In the genomic region with DNA sequence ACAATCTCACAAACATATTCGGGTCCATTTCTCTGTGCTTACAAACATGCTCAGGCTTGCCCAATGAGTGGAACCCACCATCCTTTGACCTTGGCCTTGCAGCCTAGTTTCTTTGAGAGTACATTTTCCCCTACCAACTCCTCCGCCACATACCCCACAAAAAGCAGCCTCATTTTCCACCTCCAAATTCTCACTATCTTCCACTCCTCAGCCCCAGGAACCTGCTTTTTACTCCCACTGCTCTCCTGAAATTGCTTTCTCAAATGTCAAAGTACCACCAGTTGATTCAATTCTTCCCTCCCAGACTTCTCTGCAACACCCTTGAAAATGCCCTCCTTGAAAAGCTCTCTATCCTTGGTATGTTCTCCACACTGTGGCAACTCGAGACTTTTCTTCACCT, we compare ENCODE assay signal across 22 cellular contexts.
A peak's percentile ranks its signal among the peaks of the same experiment; 100 is the strongest.
DNase-seq lines count a peak whose midpoint lies in the region; ATAC-seq lines count a peak whose summit lies in the region.
"Had no signal": no experiment of that assay in that cellular context is flagged by ENCODE, and none has a peak within 500 bp of the region (broad histone marks: within the 10 kb centered on the region; RNA-seq: fewer than 3 reads in every experiment).

No MANE protein-coding gene starts in this region.

- H3K36me3 ChIP-seq in CD4-positive, CD25-positive, alpha-beta regulatory T cell (ENCODE audit: control insufficient read depth, insufficient read depth, low read length): peaks cover 7% of the 10 kb centered on the region
- H3K36me3 ChIP-seq: Peyer's patch, SJSA1 had no signal

- DNase-seq in activated CD4-positive, alpha-beta T cell treated with anti-CD3 and anti-CD28 coated beads, Interleukin-2, amount 10 ng/mL, durations not matched to agents 24 days and 14 days: no peak
- DNase-seq in activated CD4-positive, alpha-beta T cell treated with anti-CD3 and anti-CD28 coated beads, Interleukin-2, amount 50 U/mL, for 4 hours: no peak
- DNase-seq in CD4-positive, CD25-positive, alpha-beta regulatory T cell: no peak
- no peak for DNase-seq in activated CD4-positive, alpha-beta memory T cell treated with anti-CD3 and anti-CD28 coated beads, Interleukin-2, amount 10 ng/mL, durations not matched to agents 7 days and 5 days
- DNase-seq in naive thymus-derived CD8-positive, alpha-beta T cell: no peak
- DNase-seq in ACHN (no peak), NCI-H128 (lab: John Stamatoyannopoulos, UW; ENCODE audit: unreplicated experiment) (no peak)
- DNase-seq: activated CD8-positive, alpha-beta memory T cell treated with anti-CD3 and anti-CD28 coated beads, Interleukin-2, amount 50 U/mL, for 48 hours; C1 segment of cervical spinal cord; DMS153; GDM1; glutamatergic neuron; NCI-H1417; NCI-H2107; NCI-H510A treated with DMSO at 0.1 percent for 48 hours; nephron progenitor cell; NK-92 treated with Interleukin-12 subunit alpha and Interleukin-12 subunit beta, amount 100 ng/mL, for 24 hours; Peyer's patch; stimulated activated CD4-positive, alpha-beta T cell treated with anti-CD3 and anti-CD28 coated beads, Interleukin-2, amount 100 ng/mL, for 48 hours; T1000 had no signal

- POLR2A ChIA-PET in activated CD4-positive, alpha-beta memory T cell treated with anti-CD3 and anti-CD28 coated beads, Interleukin-2, amount 10 ng/mL, durations not matched to agents 7 days and 5 days (lab: Charles Lee): interaction anchor here (0.7 kb wide), 1 partner anchor 98 kb away, joined by 3 read pairs; no protein-coding TSS in a partner anchor
- POLR2A ChIA-PET in naive thymus-derived CD8-positive, alpha-beta T cell (lab: Charles Lee): interaction anchor here (1.3 to 1.7 kb wide), 2 partner anchors 9 to 41 kb away, joined by 3 to 4 read pairs; no protein-coding TSS in a partner anchor

- H3K9me3 ChIP-seq in CD4-positive, CD25-positive, alpha-beta regulatory T cell (ENCODE audit: control insufficient read depth in 2 of 2, low read length in 2 of 2): no peaks in the 10 kb centered on the region
- H3K9me3 ChIP-seq: Peyer's patch, SJSA1 had no signal

- H3K27me3 Mint-ChIP-seq in activated CD4-positive, alpha-beta T cell treated with anti-CD3 and anti-CD28 coated beads, Interleukin-2, amount 10 ng/mL, durations not matched to agents 24 days and 14 days: no peaks in the 10 kb centered on the region
- no peaks in the 10 kb centered on the region for H3K27me3 Mint-ChIP-seq in CD4-positive, CD25-positive, alpha-beta regulatory T cell
- H3K27me3 Mint-ChIP-seq in activated CD4-positive, alpha-beta memory T cell treated with anti-CD3 and anti-CD28 coated beads, Interleukin-2, amount 10 ng/mL, durations not matched to agents 7 days and 5 days: no peaks in the 10 kb centered on the region
- no peaks in the 10 kb centered on the region for H3K27me3 Mint-ChIP-seq in naive thymus-derived CD8-positive, alpha-beta T cell

- in situ Hi-C loops in ACHN (cut with HindIII; ENCODE audit: low pct_ligation_motif_present, low pct_unique_long_range_greater_than_20kb, low sequenced_read_pairs): no loop called here

- peak overlapping the region; percentile 21 for H3K4me3 Mint-ChIP-seq in activated CD4-positive, alpha-beta T cell treated with anti-CD3 and anti-CD28 coated beads, Interleukin-2, amount 10 ng/mL, durations not matched to agents 24 days and 14 days
- H3K4me3 Mint-ChIP-seq in CD4-positive, CD25-positive, alpha-beta regulatory T cell: peak overlapping the region in 2 of 4 donors; percentile 17 to 27
- H3K4me3 Mint-ChIP-seq in activated CD4-positive, alpha-beta memory T cell treated with anti-CD3 and anti-CD28 coated beads, Interleukin-2, amount 10 ng/mL, durations not matched to agents 7 days and 5 days: no peak overlapping the region
- peak overlapping the region in 3 of 10 donors; percentile 8 to 40 (median 14) for H3K4me3 Mint-ChIP-seq in naive thymus-derived CD8-positive, alpha-beta T cell
- H3K4me3 Mint-ChIP-seq: nephron progenitor cell had no signal

- H3K4me3 ChIP-seq in CD4-positive, CD25-positive, alpha-beta regulatory T cell (ENCODE audit: low read depth, low read length): no peak overlapping the region
- H3K4me3 ChIP-seq: Peyer's patch, SJSA1 had no signal

- ATAC-seq in CD4-positive, CD25-positive, alpha-beta regulatory T cell (ENCODE audit: low read depth in 2 of 2): no peak
- ATAC-seq in naive thymus-derived CD8-positive, alpha-beta T cell: no peak
- no peak for ATAC-seq in GM18861 (IDR thresholded peaks at IDR 0.05; ENCODE audit: unreplicated experiment)

- intact Hi-C loops in activated CD4-positive, alpha-beta T cell treated with anti-CD3 and anti-CD28 coated beads, Interleukin-2, amount 10 ng/mL, durations not matched to agents 24 days and 14 days (cut with micrococcal nuclease): loop anchor here (1.0 to 2.0 kb wide), 4 partner anchors 22 to 56 kb away; no protein-coding TSS in a partner anchor

- peaks cover 5% of the 10 kb centered on the region for H3K9me3 Mint-ChIP-seq in activated CD4-positive, alpha-beta T cell treated with anti-CD3 and anti-CD28 coated beads, Interleukin-2, amount 10 ng/mL, durations not matched to agents 24 days and 14 days
- no peaks in the 10 kb centered on the region for H3K9me3 Mint-ChIP-seq in CD4-positive, CD25-positive, alpha-beta regulatory T cell
- no peaks in the 10 kb centered on the region for H3K9me3 Mint-ChIP-seq in activated CD4-positive, alpha-beta memory T cell treated with anti-CD3 and anti-CD28 coated beads, Interleukin-2, amount 10 ng/mL, durations not matched to agents 7 days and 5 days
- no peaks in the 10 kb centered on the region for H3K9me3 Mint-ChIP-seq in naive thymus-derived CD8-positive, alpha-beta T cell
- H3K9me3 Mint-ChIP-seq: nephron progenitor cell had no signal

- no peaks in the 10 kb centered on the region for H3K27me3 ChIP-seq in CD4-positive, CD25-positive, alpha-beta regulatory T cell (ENCODE audit: control insufficient read depth, insufficient read depth, low read length)
- H3K27me3 ChIP-seq: Peyer's patch, SJSA1 had no signal

- peaks cover 35% of the 10 kb centered on the region for H3K4me1 ChIP-seq in CD4-positive, CD25-positive, alpha-beta regulatory T cell (ENCODE audit: control insufficient read depth, insufficient read depth, low read length, poor library complexity, severe bottlenecking)
- H3K4me1 ChIP-seq: Peyer's patch had no signal

- H3K27ac Mint-ChIP-seq in activated CD4-positive, alpha-beta T cell treated with anti-CD3 and anti-CD28 coated beads, Interleukin-2, amount 10 ng/mL, durations not matched to agents 24 days and 14 days: peak overlapping the region; percentile 79
- peak overlapping the region; percentile 37 to 69 (median 38) for H3K27ac Mint-ChIP-seq in CD4-positive, CD25-positive, alpha-beta regulatory T cell
- peak overlapping the region; percentile 33 for H3K27ac Mint-ChIP-seq in activated CD4-positive, alpha-beta memory T cell treated with anti-CD3 and anti-CD28 coated beads, Interleukin-2, amount 10 ng/mL, durations not matched to agents 7 days and 5 days
- H3K27ac Mint-ChIP-seq in naive thymus-derived CD8-positive, alpha-beta T cell: peak overlapping the region in 7 of 10 donors; percentile 11 to 90 (median 30)
- H3K27ac Mint-ChIP-seq: nephron progenitor cell had no signal

- CTCF ChIA-PET in activated CD4-positive, alpha-beta memory T cell treated with anti-CD3 and anti-CD28 coated beads, Interleukin-2, amount 10 ng/mL, durations not matched to agents 7 days and 5 days (lab: Charles Lee): interaction anchor here (1.4 kb wide), 1 partner anchor 42 kb away, joined by 3 read pairs; no protein-coding TSS in a partner anchor

- H3K36me3 Mint-ChIP-seq in activated CD4-positive, alpha-beta T cell treated with anti-CD3 and anti-CD28 coated beads, Interleukin-2, amount 10 ng/mL, durations not matched to agents 24 days and 14 days (ENCODE audit: low read depth): peaks cover 20% of the 10 kb centered on the region
- H3K36me3 Mint-ChIP-seq in CD4-positive, CD25-positive, alpha-beta regulatory T cell: peaks cover 6% of the 10 kb centered on the region
- H3K36me3 Mint-ChIP-seq in activated CD4-positive, alpha-beta memory T cell treated with anti-CD3 and anti-CD28 coated beads, Interleukin-2, amount 10 ng/mL, durations not matched to agents 7 days and 5 days (ENCODE audit: low read depth): peaks cover 28% of the 10 kb centered on the region
- H3K36me3 Mint-ChIP-seq in naive thymus-derived CD8-positive, alpha-beta T cell: peaks cover 0 to 5% (median 0%) of the 10 kb centered on the region in 3 donors

- peaks cover 65% of the 10 kb centered on the region for H3K4me1 Mint-ChIP-seq in activated CD4-positive, alpha-beta T cell treated with anti-CD3 and anti-CD28 coated beads, Interleukin-2, amount 10 ng/mL, durations not matched to agents 24 days and 14 days
- peaks cover 33 to 97% (median 79%) of the 10 kb centered on the region in 4 donors for H3K4me1 Mint-ChIP-seq in CD4-positive, CD25-positive, alpha-beta regulatory T cell
- peaks cover 80% of the 10 kb centered on the region for H3K4me1 Mint-ChIP-seq in activated CD4-positive, alpha-beta memory T cell treated with anti-CD3 and anti-CD28 coated beads, Interleukin-2, amount 10 ng/mL, durations not matched to agents 7 days and 5 days
- H3K4me1 Mint-ChIP-seq in naive thymus-derived CD8-positive, alpha-beta T cell: peaks cover 54 to 94% (median 80%) of the 10 kb centered on the region in 4 donors

- no peak overlapping the region for H3K27ac ChIP-seq in CD4-positive, CD25-positive, alpha-beta regulatory T cell (ENCODE audit: insufficient read depth, low read length, poor library complexity, severe bottlenecking)
- H3K27ac ChIP-seq: Peyer's patch, SJSA1 had no signal
